ENCODE assay signal across 22 cellular contexts in the genomic region with DNA sequence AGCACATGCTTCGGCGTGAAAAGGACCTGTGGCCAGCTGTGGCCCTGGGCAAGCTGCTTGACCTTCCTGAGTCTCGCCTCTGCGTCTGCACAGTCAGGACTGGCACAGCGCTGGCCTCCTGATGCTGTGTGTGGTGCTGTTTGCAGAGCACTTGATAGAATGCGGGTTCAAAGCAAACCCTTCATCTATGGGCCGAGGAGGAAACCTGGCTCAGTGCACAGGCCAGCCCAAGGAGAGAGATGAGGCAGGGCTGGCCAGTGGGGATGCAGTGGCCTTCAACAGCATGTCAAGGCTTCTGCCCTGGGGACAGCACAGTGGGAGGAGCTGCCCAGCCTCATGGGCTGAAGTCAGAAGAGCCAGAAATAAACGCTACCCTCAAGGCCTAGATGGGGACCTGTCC. TPM values are rescaled to one million over a fixed set of nuclear protein-coding genes. Genes with fewer than 3 reads are reported as not detected.
"Had no signal": no experiment of that assay in that cellular context is flagged by ENCODE, and none has a peak within 500 bp of the region (broad histone marks: within the 10 kb centered on the region; RNA-seq: fewer than 3 reads in every experiment).

No MANE protein-coding gene starts in this region.

- H3K27ac ChIP-seq: esophagus muscularis mucosa, gastroesophageal sphincter, parathyroid adenoma, spleen, thyroid gland had no signal

- H3K9me3 ChIP-seq: esophagus muscularis mucosa, gastroesophageal sphincter, spleen, thyroid gland had no signal

- H2AFZ ChIP-seq: parathyroid adenoma had no signal

- H3K4me1 ChIP-seq: esophagus muscularis mucosa, gastroesophageal sphincter, parathyroid adenoma, spleen, thyroid gland had no signal

- H3K4me3 ChIP-seq: esophagus muscularis mucosa, gastroesophageal sphincter, spleen, thyroid gland had no signal

- H3K27me3 ChIP-seq: thyroid gland had no signal

- H3K79me2 ChIP-seq: parathyroid adenoma had no signal

- DNase-seq: activated CD4-positive, alpha-beta T cell treated with anti-CD3 and anti-CD28 coated beads, Interleukin-2, amount 10 ng/mL, durations not matched to agents 24 days and 14 days; activated CD8-positive, alpha-beta T cell treated with anti-CD3 and anti-CD28 coated beads for 36 hours; activated naive CD4-positive, alpha-beta T cell treated with anti-CD3 and anti-CD28 coated beads for 36 hours; activated T-cell treated with anti-CD3 and anti-CD28 coated beads, Interleukin-2, amount 50 U/mL, for 1 hour; cortex of kidney; effector CD4-positive, alpha-beta T cell; islet precursor cell; mammary epithelial cell; naive thymus-derived CD4-positive, alpha-beta T cell; stimulated activated CD4-positive, alpha-beta T cell treated with anti-CD3 and anti-CD28 coated beads, Interleukin-4, amount 100 ng/mL, for 4 hours; T-helper 1 cell; thyroid gland had no signal

- H3K36me3 ChIP-seq: esophagus muscularis mucosa, gastroesophageal sphincter, spleen, thyroid gland had no signal

- ATAC-seq: activated CD8-positive, alpha-beta T cell treated with anti-CD3 and anti-CD28 coated beads for 36 hours; activated T-helper 17 cell treated with anti-CD3 and anti-CD28 coated beads, Interleukin-2, amount 50 U/mL, for 72 hours; left lobe of liver; naive thymus-derived CD4-positive, alpha-beta T cell; SK-N-SH treated with all-trans-retinoic acid at 6 μM for 48 hours; stimulated activated memory B cell treated with anti-CD40 and anti-IgM and Interleukin-4, amounts not matched to agents 10 μg/mL and 1 μg/mL and 100 μg/mL, for 72 hours had no signal

RNA-seq across cellular contexts. Expression of a gene that starts 21.3 kb away (rescaled TPM):
- total RNA-seq: activated CD4-positive, alpha-beta T cell treated with anti-CD3 and anti-CD28 coated beads, Interleukin-2, amount 10 ng/mL, durations not matched to agents 24 days and 14 days; activated CD8-positive, alpha-beta T cell treated with anti-CD3 and anti-CD28 coated beads for 36 hours; activated naive CD4-positive, alpha-beta T cell treated with anti-CD3 and anti-CD28 coated beads for 36 hours; activated T-helper 17 cell treated with anti-CD3 and anti-CD28 coated beads, Interleukin-2, amount 50 U/mL, for 72 hours; left lobe of liver; mammary epithelial cell; renal cortical epithelial cell; spleen; thyroid gland; urinary bladder had no signal
- polyA plus RNA-seq: mammary epithelial cell; naive thymus-derived CD4-positive, alpha-beta T cell; spleen; urinary bladder had no signal
